21 cellular contexts compared by ENCODE assay signal in the genomic region with DNA sequence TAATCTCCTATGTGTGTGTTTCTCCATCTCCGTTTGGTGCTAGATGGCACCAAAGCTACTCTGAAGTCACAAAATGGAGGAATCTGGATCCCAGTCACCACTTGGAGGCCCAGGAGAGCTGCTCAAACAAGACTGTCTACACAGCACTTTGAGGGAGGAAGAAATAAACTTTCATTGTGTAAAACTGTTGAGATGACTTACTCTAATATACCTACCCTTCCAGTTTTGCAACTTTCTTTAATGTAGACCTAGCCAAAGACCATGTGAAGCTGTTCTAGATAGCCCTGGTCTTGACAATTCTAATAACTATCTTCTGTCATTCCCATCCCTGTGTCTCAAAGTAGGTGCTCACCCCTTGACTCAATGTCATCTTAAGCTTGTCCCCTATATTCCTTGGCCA. TPM values are rescaled to one million over a fixed set of nuclear protein-coding genes. Genes with fewer than 3 reads are reported as not detected.
DNase-seq lines count a peak whose midpoint lies in the region; ATAC-seq, FAIRE-seq and TF ChIP-seq lines count a peak whose summit lies in the region.
"Had no signal": no experiment of that assay in that cellular context is flagged by ENCODE, and none has a peak within 500 bp of the region (broad histone marks: within the 10 kb centered on the region; RNA-seq: fewer than 3 reads in every experiment).

No MANE protein-coding gene starts in this region.

- H3K4me3 Mint-ChIP-seq in Caco-2 (ENCODE audit: unreplicated experiment): no peak overlapping the region
- H3K4me3 Mint-ChIP-seq in T-helper 2 cell treated with Interferon-gamma antibody and Interleukin-4, amounts not matched to agents 5 μg/mL and 100 μg/mL, for 36 hours: no peak overlapping the region
- H3K4me3 Mint-ChIP-seq in activated CD4-positive, alpha-beta memory T cell treated with anti-CD3 and anti-CD28 coated beads for 36 hours: no peak overlapping the region
- no peak overlapping the region for H3K4me3 Mint-ChIP-seq in activated naive CD4-positive, alpha-beta T cell treated with anti-CD3 and anti-CD28 coated beads for 36 hours
- H3K4me3 Mint-ChIP-seq: CD8-positive, alpha-beta T cell; HFFc6 had no signal

- H3K27me3 Mint-ChIP-seq in Caco-2 (ENCODE audit: insufficient read depth, unreplicated experiment): no peaks in the 10 kb centered on the region
- peaks cover 2% of the 10 kb centered on the region for H3K27me3 Mint-ChIP-seq in T-helper 2 cell treated with Interferon-gamma antibody and Interleukin-4, amounts not matched to agents 5 μg/mL and 100 μg/mL, for 36 hours (ENCODE audit: low read depth)
- H3K27me3 Mint-ChIP-seq in activated CD4-positive, alpha-beta memory T cell treated with anti-CD3 and anti-CD28 coated beads for 36 hours: no peaks in the 10 kb centered on the region
- peaks cover 3% of the 10 kb centered on the region for H3K27me3 Mint-ChIP-seq in activated naive CD4-positive, alpha-beta T cell treated with anti-CD3 and anti-CD28 coated beads for 36 hours (ENCODE audit: low read depth)

- H3K4me1 ChIP-seq in Caco-2: peaks cover 51% of the 10 kb centered on the region
- H3K4me1 ChIP-seq: A549 had no signal

- H3K4me3 ChIP-seq in Caco-2 (ENCODE audit: low read depth, low read length) (no peak overlapping the region), LNCaP clone FGC (ENCODE audit: low read depth, low read length) (no peak overlapping the region), bronchial epithelial cell (ENCODE audit: low read depth, low read length) (no peak overlapping the region)
- H3K4me3 ChIP-seq: A549, GM12878 had no signal

- H3K36me3 ChIP-seq in Caco-2 (ENCODE audit: control insufficient read depth, insufficient read depth, low read length) (no peaks in the 10 kb centered on the region), bronchial epithelial cell (ENCODE audit: control insufficient read depth, insufficient read depth, low read length) (no peaks in the 10 kb centered on the region)

- H3K9me3 Mint-ChIP-seq in Caco-2 (ENCODE audit: unreplicated experiment): no peaks in the 10 kb centered on the region
- no peaks in the 10 kb centered on the region for H3K9me3 Mint-ChIP-seq in T-helper 2 cell treated with Interferon-gamma antibody and Interleukin-4, amounts not matched to agents 5 μg/mL and 100 μg/mL, for 36 hours
- H3K9me3 Mint-ChIP-seq in activated CD4-positive, alpha-beta memory T cell treated with anti-CD3 and anti-CD28 coated beads for 36 hours: no peaks in the 10 kb centered on the region
- H3K9me3 Mint-ChIP-seq in activated naive CD4-positive, alpha-beta T cell treated with anti-CD3 and anti-CD28 coated beads for 36 hours: no peaks in the 10 kb centered on the region
- H3K9me3 Mint-ChIP-seq: CD8-positive, alpha-beta T cell; HFFc6 had no signal

- H3K27me3 ChIP-seq in Caco-2 (replicated peaks; ENCODE audit: control insufficient read depth, insufficient read depth, low read length): no peaks in the 10 kb centered on the region
- no peaks in the 10 kb centered on the region for H3K27me3 ChIP-seq in bronchial epithelial cell (ENCODE audit: control insufficient read depth, insufficient read depth, low read length)

- TF ChIP-seq CTCF in Caco-2 (IDR thresholded peaks at IDR 0.05; ENCODE audit: insufficient read depth in 1 of 2, low read depth in 1 of 2, low read length in 1 of 2, severe bottlenecking in 1 of 2, unreplicated experiment in 1 of 2) (no peak), LNCaP clone FGC (IDR thresholded peaks at IDR 0.05; ENCODE audit: control insufficient read depth, extremely low read depth, insufficient read depth) (no peak), bronchial epithelial cell (IDR thresholded peaks at IDR 0.05; ENCODE audit: insufficient read depth, low read length, severe bottlenecking) (no peak)

- CTCF ChIA-PET in Caco-2 (lab: Charles Lee): interaction anchor here (0.8 kb wide), 1 partner anchor 95 kb away, joined by 4 read pairs; no protein-coding TSS in a partner anchor
- CTCF ChIA-PET in activated CD4-positive, alpha-beta memory T cell treated with anti-CD3 and anti-CD28 coated beads for 36 hours (lab: Charles Lee): no interaction called here
- CTCF ChIA-PET in activated naive CD4-positive, alpha-beta T cell treated with anti-CD3 and anti-CD28 coated beads for 36 hours (lab: Charles Lee): no interaction called here

- no peaks in the 10 kb centered on the region for H3K9me3 ChIP-seq in Caco-2
- H3K9me3 ChIP-seq: A549 had no signal

- no peak for DNase-seq in Caco-2
- peak; percentile 1 for DNase-seq in LNCaP clone FGC (ENCODE audit: low read depth)
- peak; percentile 3 for DNase-seq in bronchial epithelial cell (ENCODE audit: low read depth)
- DNase-seq in left colon: no peak
- DNase-seq in activated naive CD4-positive, alpha-beta T cell treated with Interleukin-2 at 50 U/mL for 16 hours: no peak
- DNase-seq in T-helper 2 cell treated with Interferon-gamma antibody and Interleukin-4, amounts not matched to agents 5 μg/mL and 100 μg/mL, for 36 hours (ENCODE audit: low spot score): no peak
- DNase-seq in activated CD4-positive, alpha-beta memory T cell treated with anti-CD3 and anti-CD28 coated beads for 36 hours: no peak
- DNase-seq in activated naive CD4-positive, alpha-beta T cell treated with anti-CD3 and anti-CD28 coated beads for 36 hours: no peak
- DNase-seq: AML-193; CD8-positive, alpha-beta T cell; DMS153; DND-41; EL; GOT3; H7; HFFc6; IMR-90 had no signal

- FAIRE-seq in bronchial epithelial cell (lab: Jason Lieb, UNC): no peak
- FAIRE-seq: GM12878, HTR-8/SVneo had no signal

- intact Hi-C loops in Caco-2 (cut with micrococcal nuclease; ENCODE audit: unreplicated experiment): loop anchor here (2.0 kb wide), 1 partner anchor 53 kb away; a partner anchor contains a TSS
- intact Hi-C loops in left colon (cut with DNase I, micrococcal nuclease): no loop called here
- intact Hi-C loops in activated CD4-positive, alpha-beta memory T cell treated with anti-CD3 and anti-CD28 coated beads for 36 hours (cut with micrococcal nuclease): no loop called here
- intact Hi-C loops in activated naive CD4-positive, alpha-beta T cell treated with anti-CD3 and anti-CD28 coated beads for 36 hours (cut with micrococcal nuclease): no loop called here

- POLR2A ChIA-PET in Caco-2 (lab: Charles Lee): no interaction called here
- POLR2A ChIA-PET in activated CD4-positive, alpha-beta memory T cell treated with anti-CD3 and anti-CD28 coated beads for 36 hours (lab: Charles Lee): no interaction called here

- peaks cover 34% of the 10 kb centered on the region for H3K4me1 Mint-ChIP-seq in Caco-2 (ENCODE audit: low read depth, unreplicated experiment)
- no peaks in the 10 kb centered on the region for H3K4me1 Mint-ChIP-seq in T-helper 2 cell treated with Interferon-gamma antibody and Interleukin-4, amounts not matched to agents 5 μg/mL and 100 μg/mL, for 36 hours (ENCODE audit: low read depth)
- H3K4me1 Mint-ChIP-seq in activated CD4-positive, alpha-beta memory T cell treated with anti-CD3 and anti-CD28 coated beads for 36 hours (ENCODE audit: low read depth): no peaks in the 10 kb centered on the region
- no peaks in the 10 kb centered on the region for H3K4me1 Mint-ChIP-seq in activated naive CD4-positive, alpha-beta T cell treated with anti-CD3 and anti-CD28 coated beads for 36 hours (ENCODE audit: low read depth)

- peaks cover 5% of the 10 kb centered on the region for H3K36me3 Mint-ChIP-seq in Caco-2 (ENCODE audit: insufficient read depth, unreplicated experiment)
- no peaks in the 10 kb centered on the region for H3K36me3 Mint-ChIP-seq in T-helper 2 cell treated with Interferon-gamma antibody and Interleukin-4, amounts not matched to agents 5 μg/mL and 100 μg/mL, for 36 hours (ENCODE audit: low read depth)
- H3K36me3 Mint-ChIP-seq in activated CD4-positive, alpha-beta memory T cell treated with anti-CD3 and anti-CD28 coated beads for 36 hours: no peaks in the 10 kb centered on the region
- H3K36me3 Mint-ChIP-seq in activated naive CD4-positive, alpha-beta T cell treated with anti-CD3 and anti-CD28 coated beads for 36 hours (ENCODE audit: low read depth): no peaks in the 10 kb centered on the region
- H3K36me3 Mint-ChIP-seq: CD8-positive, alpha-beta T cell had no signal

- H3K27ac Mint-ChIP-seq in Caco-2 (ENCODE audit: unreplicated experiment): peak overlapping the region; percentile 45
- H3K27ac Mint-ChIP-seq in T-helper 2 cell treated with Interferon-gamma antibody and Interleukin-4, amounts not matched to agents 5 μg/mL and 100 μg/mL, for 36 hours: no peak overlapping the region
- H3K27ac Mint-ChIP-seq in activated CD4-positive, alpha-beta memory T cell treated with anti-CD3 and anti-CD28 coated beads for 36 hours: no peak overlapping the region
- H3K27ac Mint-ChIP-seq in activated naive CD4-positive, alpha-beta T cell treated with anti-CD3 and anti-CD28 coated beads for 36 hours: no peak overlapping the region
- H3K27ac Mint-ChIP-seq: CD8-positive, alpha-beta T cell; HFFc6 had no signal

- ATAC-seq in left colon: peak; percentile 20
- ATAC-seq: A549; CD8-positive, alpha-beta T cell; GM12878; HCT116 had no signal

- no TSS peak for BruUV-seq in Caco-2 (replicated peaks; lab: Mats Ljungman, UMichigan)

RNA-seq across cellular contexts. Expression of a gene that starts 52.8 kb away (rescaled TPM):
- total RNA-seq in Caco-2 (2022) (14.8 TPM in 2 replicates), bronchial epithelial cell (9.3 and 10.8 TPM in 2 replicates), left colon (10 to 100 TPM; 19.8 to 21.8 TPM)
- total RNA-seq in activated CD4-positive, alpha-beta memory T cell treated with anti-CD3 and anti-CD28 coated beads for 36 hours: 10 to 100 TPM; 19.6 to 24.2 TPM
- total RNA-seq in activated naive CD4-positive, alpha-beta T cell treated with anti-CD3 and anti-CD28 coated beads for 36 hours: 10 to 100 TPM; 13.6 to 15.7 TPM

Comparison
In these comparisons a context has a peak if more than half of its experiments do, and no peak if none do; other contexts are left out.
1. DNase-seq: peak in LNCaP clone FGC (single experiment) and bronchial epithelial cell (single experiment); none in Caco-2 (0 of 2), left colon (0 of 2), activated naive CD4-positive, alpha-beta T cell treated with Interleukin-2 at 50 U/mL for 16 hours (single experiment), T-helper 2 cell treated with Interferon-gamma antibody and Interleukin-4, amounts not matched to agents 5 μg/mL and 100 μg/mL, for 36 hours (single experiment), activated CD4-positive, alpha-beta memory T cell treated with anti-CD3 and anti-CD28 coated beads for 36 hours (single experiment) and activated naive CD4-positive, alpha-beta T cell treated with anti-CD3 and anti-CD28 coated beads for 36 hours (single experiment).